ENCODE assay signal across 15 cellular contexts in the genomic region with DNA sequence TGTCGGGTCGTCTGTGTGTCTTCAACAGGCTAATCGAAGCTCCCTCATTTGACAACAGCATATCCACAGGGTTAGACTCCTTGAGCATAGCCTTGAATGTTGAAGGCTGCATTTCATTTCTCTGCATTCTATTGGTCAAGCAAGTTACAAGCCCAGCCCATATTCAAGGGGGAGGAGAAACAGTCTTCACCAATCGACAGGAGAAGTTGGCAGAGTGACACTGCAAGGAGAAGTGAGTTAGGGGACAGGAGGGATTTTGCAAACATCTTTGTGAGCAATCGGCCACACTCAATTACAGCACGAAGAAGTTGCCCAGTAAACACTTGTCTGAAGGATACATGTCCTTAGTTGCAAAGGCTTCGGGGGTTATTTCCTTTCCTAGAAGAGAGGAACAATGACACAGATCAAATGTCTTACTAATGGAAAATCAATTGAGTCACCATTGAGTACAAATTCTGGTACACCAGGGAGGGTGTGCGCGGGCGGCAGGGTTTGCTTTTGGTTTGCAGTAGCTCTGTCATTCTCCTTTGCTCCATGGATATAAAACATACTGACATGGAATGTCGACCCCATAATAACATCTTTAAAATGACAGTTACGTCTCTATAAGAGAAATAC.
DNase-seq lines count a peak whose midpoint lies in the region; ATAC-seq lines count a peak whose summit lies in the region.
"Had no signal": no experiment of that assay in that cellular context is flagged by ENCODE, and none has a peak within 500 bp of the region (broad histone marks: within the 10 kb centered on the region; RNA-seq: fewer than 3 reads in every experiment).

No MANE protein-coding gene starts in this region.

- H3K79me1 ChIP-seq in neuronal stem cell (ENCODE audit: low read depth, low read length): no peaks in the 10 kb centered on the region

- H3K9me3 Mint-ChIP-seq in activated T-cell treated with anti-CD3 and anti-CD28 coated beads, Interleukin-2, amount 50 U/mL, for 24 hours: no peaks in the 10 kb centered on the region

- H3K4me1 ChIP-seq in neuronal stem cell (ENCODE audit: control insufficient read depth in 2 of 2, insufficient read depth in 1 of 2, low read depth in 1 of 2, low read length in 2 of 2) (no peaks in the 10 kb centered on the region), right cardiac atrium (ENCODE audit: control insufficient read depth, insufficient read depth, low read length) (no peaks in the 10 kb centered on the region)
- H3K4me1 ChIP-seq: BLaER1, left ventricle myocardium inferior had no signal

- H3K9me3 ChIP-seq in neuronal stem cell (replicated peaks in 1 of 2; ENCODE audit: control insufficient read depth in 2 of 2, insufficient read depth in 1 of 2, low read depth in 1 of 2, low read length in 2 of 2) (no peaks in the 10 kb centered on the region), right cardiac atrium (ENCODE audit: control insufficient read depth, low read length) (no peaks in the 10 kb centered on the region)
- H3K9me3 ChIP-seq: BLaER1, left ventricle myocardium inferior, thoracic aorta had no signal

- no peak overlapping the region for H3K14ac ChIP-seq in neuronal stem cell (ENCODE audit: low read length)

- H3K27ac Mint-ChIP-seq in activated T-cell treated with anti-CD3 and anti-CD28 coated beads, Interleukin-2, amount 50 U/mL, for 24 hours: peak overlapping the region; percentile 44
- H3K27ac Mint-ChIP-seq: T-helper 17 cell had no signal

- H3K27ac ChIP-seq in neuronal stem cell (replicated peaks; ENCODE audit: low read length): no peak overlapping the region
- H3K27ac ChIP-seq in right cardiac atrium (ENCODE audit: low read length): no peak overlapping the region
- H3K27ac ChIP-seq: BLaER1, KMS-11, left ventricle myocardium inferior, thoracic aorta had no signal

- no peak overlapping the region for H4K91ac ChIP-seq in neuronal stem cell (ENCODE audit: low read depth, low read length, poor library complexity)

- H2BK12ac ChIP-seq in neuronal stem cell (ENCODE audit: low read length): no peak overlapping the region

- H3K23ac ChIP-seq in neuronal stem cell (ENCODE audit: low read depth, low read length, poor library complexity): no peak overlapping the region

- H2AK5ac ChIP-seq in neuronal stem cell (ENCODE audit: low read depth, low read length): no peak overlapping the region

- H2AFZ ChIP-seq in neuronal stem cell (ENCODE audit: low read length): peak overlapping the region; percentile 29

- H3K4me2 ChIP-seq in neuronal stem cell (ENCODE audit: insufficient read depth, low read length, poor library complexity, severe bottlenecking): no peak overlapping the region
- H3K4me2 ChIP-seq: BLaER1, KMS-11 had no signal

- no peak overlapping the region for H2BK120ac ChIP-seq in neuronal stem cell (ENCODE audit: low read depth, low read length)

- H3K27me3 Mint-ChIP-seq in activated T-cell treated with anti-CD3 and anti-CD28 coated beads, Interleukin-2, amount 50 U/mL, for 24 hours: no peaks in the 10 kb centered on the region

- DNase-seq in stimulated activated CD4-positive, alpha-beta T cell treated with anti-CD3 and anti-CD28 coated beads, Interleukin-15, amount 100 ng/mL, for 24 hours: peak; percentile 34
- no peak for DNase-seq in stimulated activated CD4-positive, alpha-beta T cell treated with anti-CD3 and anti-CD28 coated beads, Interleukin-4, amount 100 ng/mL, for 1 hour
- peak; percentile 41 for DNase-seq in activated T-cell treated with anti-CD3 and anti-CD28 coated beads, Interleukin-2, amount 50 U/mL, for 24 hours
- DNase-seq in neuronal stem cell (ENCODE audit: low spot score) (no peak), right cardiac atrium (no peak), MV-4-11 (lab: John Stamatoyannopoulos, UW) (no peak), inferior parietal cortex (ENCODE audit: extremely low spot score) (no peak)
- DNase-seq: activated effector memory CD4-positive, alpha-beta T cell treated with anti-CD3 and anti-CD28 coated beads, Interleukin-2, amount 50 U/mL, for 16 hours; left ventricle myocardium inferior; NK-92 treated with Interleukin-12 subunit alpha and Interleukin-12 subunit beta, amount 100 ng/mL, for 24 hours; T-helper 17 cell had no signal

- ATAC-seq in right cardiac atrium: no peak
- ATAC-seq: Right ventricle myocardium inferior, T-helper 17 cell had no signal

- H3K9ac ChIP-seq in neuronal stem cell (ENCODE audit: low read depth, low read length, poor library complexity): no peak overlapping the region
- H3K9ac ChIP-seq: BLaER1, KMS-11 had no signal

- no peak overlapping the region for H2BK5ac ChIP-seq in neuronal stem cell (ENCODE audit: low read length)

- intact Hi-C loops in right cardiac atrium (cut with DNase I): no loop called here

- no peaks in the 10 kb centered on the region for H3K36me3 Mint-ChIP-seq in activated T-cell treated with anti-CD3 and anti-CD28 coated beads, Interleukin-2, amount 50 U/mL, for 24 hours (ENCODE audit: low read depth)

- H3K4me3 ChIP-seq in neuronal stem cell (ENCODE audit: low read length in 2 of 2): no peak overlapping the region
- H3K4me3 ChIP-seq in right cardiac atrium (ENCODE audit: low read length): no peak overlapping the region
- H3K4me3 ChIP-seq: BLaER1, left ventricle myocardium inferior, thoracic aorta had no signal

- H3K4ac ChIP-seq in neuronal stem cell (ENCODE audit: low read length): no peak overlapping the region

- H2BK15ac ChIP-seq in neuronal stem cell (ENCODE audit: low read length): no peak overlapping the region

- no peak overlapping the region for H3K4me3 Mint-ChIP-seq in activated T-cell treated with anti-CD3 and anti-CD28 coated beads, Interleukin-2, amount 50 U/mL, for 24 hours
- H3K4me3 Mint-ChIP-seq: T-helper 17 cell had no signal

- no peak overlapping the region for H4K8ac ChIP-seq in neuronal stem cell (ENCODE audit: low read depth, low read length)

- peaks cover 26% of the 10 kb centered on the region for H3K4me1 Mint-ChIP-seq in activated T-cell treated with anti-CD3 and anti-CD28 coated beads, Interleukin-2, amount 50 U/mL, for 24 hours (ENCODE audit: low read depth)
- H3K4me1 Mint-ChIP-seq: T-helper 17 cell had no signal

- H3K36me3 ChIP-seq in neuronal stem cell (replicated peaks in 1 of 2; ENCODE audit: control insufficient read depth in 2 of 2, insufficient read depth in 2 of 2, low read length in 2 of 2): no peaks in the 10 kb centered on the region
- H3K36me3 ChIP-seq: BLaER1, left ventricle myocardium inferior, thoracic aorta had no signal

- no peaks in the 10 kb centered on the region for H3K27me3 ChIP-seq in neuronal stem cell (ENCODE audit: control insufficient read depth in 3 of 3, insufficient read depth in 3 of 3, low read depth in 1 of 3, low read length in 3 of 3)
- no peaks in the 10 kb centered on the region for H3K27me3 ChIP-seq in right cardiac atrium (ENCODE audit: control insufficient read depth, insufficient read depth)
- H3K27me3 ChIP-seq: BLaER1 had no signal

- no CpG with 5 or more reads among the region's 12 CpGs for WGBS in neuronal stem cell (ENCODE audit: extremely low coverage in 2 of 2, insufficient read length in 2 of 2, insufficient replicate concordance in 1 of 2), 2 donors
- 85% methylated on average over 12 of the region's 12 CpGs for WGBS in right cardiac atrium

- H3K18ac ChIP-seq in neuronal stem cell (ENCODE audit: low read length): no peak overlapping the region

Comparison
In these comparisons a context has a peak if more than half of its experiments do, and no peak if none do; other contexts are left out.
1. DNase-seq: peak in stimulated activated CD4-positive, alpha-beta T cell treated with anti-CD3 and anti-CD28 coated beads, Interleukin-15, amount 100 ng/mL, for 24 hours (single experiment) and activated T-cell treated with anti-CD3 and anti-CD28 coated beads, Interleukin-2, amount 50 U/mL, for 24 hours (single experiment); none in stimulated activated CD4-positive, alpha-beta T cell treated with anti-CD3 and anti-CD28 coated beads, Interleukin-4, amount 100 ng/mL, for 1 hour (single experiment), neuronal stem cell (single experiment), right cardiac atrium (0 of 3), MV-4-11 (single experiment) and inferior parietal cortex (single experiment).